Comparison of ENCODE assay signal across 10 cellular contexts in genomic region chr9:116155700-116156045, GRCh38. TPM values are rescaled to one million over a fixed set of nuclear protein-coding genes. Genes with fewer than 3 reads are reported as not detected.
DNase-seq lines count a peak whose midpoint lies in the region; ATAC-seq, FAIRE-seq and TF ChIP-seq lines count a peak whose summit lies in the region.
"Had no signal": no experiment of that assay in that cellular context is flagged by ENCODE, and none has a peak within 500 bp of the region (broad histone marks: within the 10 kb centered on the region; RNA-seq: fewer than 3 reads in every experiment).

No MANE protein-coding gene starts in this region.

- in situ Hi-C loops in ACHN (cut with HindIII; ENCODE audit: low pct_ligation_motif_present, low pct_unique_long_range_greater_than_20kb, low sequenced_read_pairs) = no loop called here

- peak overlapping the region; percentile 77 for H3K4me3 Mint-ChIP-seq in neural crest cell

- H3K36me3 Mint-ChIP-seq in neural crest cell (ENCODE audit: low read depth) = no peaks in the 10 kb centered on the region

- TF ChIP-seq POLR2A in H54 (IDR thresholded peaks at IDR 0.05; ENCODE audit: low read depth, low read length) = no peak

- no peak overlapping the region for H3K27ac Mint-ChIP-seq in neural crest cell (ENCODE audit: unreplicated experiment)

- H3K9me3 Mint-ChIP-seq in neural crest cell = no peaks in the 10 kb centered on the region

- DNase-seq in ACHN = peak; percentile 36
- DNase-seq in NCI-H69 (lab: John Stamatoyannopoulos, UW) = peak; percentile 58
- DNase-seq in fibroblast of gingiva (ENCODE audit: low read depth) = peak; percentile 38
- DNase-seq in neural crest cell (ENCODE audit: low read depth, low spot score) = no peak
- DNase-seq in GM19239 (ENCODE audit: insufficient read length, low spot score) = no peak
- DNase-seq in H54 (ENCODE audit: insufficient read length, low spot score) = no peak
- DNase-seq: stimulated activated CD4-positive, alpha-beta T cell treated with anti-CD3 and anti-CD28 coated beads, Interleukin-2, amount 100 ng/mL, for 48 hours had no signal

- peaks cover 90% of the 10 kb centered on the region for H3K27me3 Mint-ChIP-seq in neural crest cell (ENCODE audit: low read depth)

- no peak for ATAC-seq in GM19023 (IDR thresholded peaks at IDR 0.05; ENCODE audit: unreplicated experiment)
- no peak for ATAC-seq in GM18907 (IDR thresholded peaks at IDR 0.05; ENCODE audit: unreplicated experiment)

- TF ChIP-seq CTCF in neural crest cell (conservative IDR thresholded peaks at IDR 0.05) = no peak

- FAIRE-seq in GM19239 (lab: Jason Lieb, UNC) (no peak), H54 (lab: Jason Lieb, UNC) (no peak)

- peaks cover 42% of the 10 kb centered on the region for H3K4me1 Mint-ChIP-seq in neural crest cell

RNA-seq across cellular contexts. Expression of gene PAPPA, which starts 2.1 kb away (rescaled TPM):
- total RNA-seq in neural crest cell = 0.66 and 0.72 TPM in 2 replicates
- total RNA-seq: HT-29 had no signal

Comparison
In these comparisons a context has a peak if more than half of its experiments do, and no peak if none do; other contexts are left out.
1. DNase-seq: peak in ACHN (single experiment), NCI-H69 (single experiment) and fibroblast of gingiva (single experiment); none in neural crest cell (single experiment), GM19239 (single experiment) and H54 (single experiment).